In genomic region chr11:74680035-74680671, GRCh38 we compare ENCODE assay signal across 31 cellular contexts. TPM values are rescaled to one million over a fixed set of nuclear protein-coding genes. Genes with fewer than 3 reads are reported as not detected.
DNase-seq lines count a peak whose midpoint lies in the region; ATAC-seq and TF ChIP-seq lines count a peak whose summit lies in the region.
"Had no signal": no experiment of that assay in that cellular context is flagged by ENCODE, and none has a peak within 500 bp of the region (broad histone marks: within the 10 kb centered on the region; RNA-seq: fewer than 3 reads in every experiment).

No MANE protein-coding gene starts in this region.

- H2BK5ac ChIP-seq in neuronal stem cell (ENCODE audit: low read length) = no peak overlapping the region

- H3K9me3 ChIP-seq in neuronal stem cell (replicated peaks in 1 of 2; ENCODE audit: control insufficient read depth in 2 of 2, insufficient read depth in 1 of 2, low read depth in 1 of 2, low read length in 2 of 2) = no peaks in the 10 kb centered on the region
- H3K9me3 ChIP-seq: gastroesophageal sphincter, right lobe of liver, transverse colon had no signal

- no peak overlapping the region for H3K4me3 ChIP-seq in neuronal stem cell (ENCODE audit: low read length in 2 of 2)
- H3K4me3 ChIP-seq: gastroesophageal sphincter, right lobe of liver, transverse colon had no signal

- no CpG with 5 or more reads among the region's 9 CpGs for WGBS in neuronal stem cell (ENCODE audit: extremely low coverage in 2 of 2, insufficient read length in 2 of 2, insufficient replicate concordance in 1 of 2), 2 donors

- peak overlapping the region; percentile 34 for H4K91ac ChIP-seq in neuronal stem cell (ENCODE audit: low read depth, low read length, poor library complexity)

- ATAC-seq in HG02763 (IDR thresholded peaks at IDR 0.05; ENCODE audit: unreplicated experiment) (no peak), GM21737 (IDR thresholded peaks at IDR 0.05; ENCODE audit: unreplicated experiment) (no peak)
- ATAC-seq: activated naive CD8-positive, alpha-beta T cell treated with anti-CD3 and anti-CD28 coated beads, Interleukin-2, amount 50 U/mL, for 24 hours; gastroesophageal sphincter; Panc1 had no signal

- peak overlapping the region; percentile 73 for H2AK5ac ChIP-seq in neuronal stem cell (ENCODE audit: low read depth, low read length)

- no peak overlapping the region for H3K27ac ChIP-seq in neuronal stem cell (replicated peaks; ENCODE audit: low read length)
- H3K27ac ChIP-seq: right lobe of liver, transverse colon had no signal

- peaks cover 0 to 7% (median 4%) of the 10 kb centered on the region in 3 experiments for H3K27me3 ChIP-seq in neuronal stem cell (ENCODE audit: control insufficient read depth in 3 of 3, insufficient read depth in 3 of 3, low read depth in 1 of 3, low read length in 3 of 3)
- H3K27me3 ChIP-seq: gastroesophageal sphincter, right lobe of liver had no signal

- H3K4me2 ChIP-seq in neuronal stem cell (ENCODE audit: insufficient read depth, low read length, poor library complexity, severe bottlenecking) = no peak overlapping the region

- H2BK15ac ChIP-seq in neuronal stem cell (ENCODE audit: low read length) = no peak overlapping the region

- DNase-seq in activated CD8-positive, alpha-beta memory T cell treated with anti-CD3 and anti-CD28 coated beads, Interleukin-2, amount 50 U/mL, for 48 hours = peak; percentile 37
- no peak for DNase-seq in activated CD8-positive, alpha-beta memory T cell treated with anti-CD3 and anti-CD28 coated beads, Interleukin-2, amount 50 U/mL, for 4 hours
- DNase-seq in amniotic epithelial cell (ENCODE audit: low read depth) (peak; percentile 44), neuronal stem cell (ENCODE audit: low spot score) (no peak), type B pancreatic cell (ENCODE audit: extremely low spot score, unreplicated experiment) (peak; percentile 32), NCI-H774 (lab: John Stamatoyannopoulos, UW) (no peak)
- DNase-seq: activated CD4-positive, alpha-beta memory T cell treated with anti-CD3 and anti-CD28 coated beads, Interleukin-2, amount 10 ng/mL, durations not matched to agents 7 days and 5 days; activated CD4-positive, alpha-beta T cell treated with anti-CD3 and anti-CD28 coated beads for 1 hour; activated gamma-delta T cell treated with Interleukin-2 at 50 U/mL for 16 hours; activated naive CD8-positive, alpha-beta T cell treated with anti-CD3 and anti-CD28 coated beads, Interleukin-2, amount 50 U/mL, for 24 hours; activated T-cell treated with anti-CD3 and anti-CD28 coated beads for 4 hours; Calu3; DMS79; GDM1; NCI-H146; NCI-H2107; NCI-H345; NCI-H69; SHP77; stimulated activated CD4-positive, alpha-beta T cell treated with anti-CD3 and anti-CD28 coated beads, Interleukin-4, amount 100 ng/mL, for 1 hour; T-helper 2 cell; transverse colon had no signal

- H3K23ac ChIP-seq in neuronal stem cell (ENCODE audit: low read depth, low read length, poor library complexity) = no peak overlapping the region

- no peak overlapping the region for H3K27ac Mint-ChIP-seq in type B pancreatic cell
- H3K27ac Mint-ChIP-seq: activated CD4-positive, alpha-beta memory T cell treated with anti-CD3 and anti-CD28 coated beads, Interleukin-2, amount 10 ng/mL, durations not matched to agents 7 days and 5 days; activated naive CD8-positive, alpha-beta T cell treated with anti-CD3 and anti-CD28 coated beads, Interleukin-2, amount 50 U/mL, for 24 hours; progenitor cell of endocrine pancreas had no signal

- no peaks in the 10 kb centered on the region for H3K4me1 ChIP-seq in neuronal stem cell (ENCODE audit: control insufficient read depth in 2 of 2, insufficient read depth in 1 of 2, low read depth in 1 of 2, low read length in 2 of 2)

- H3K14ac ChIP-seq in neuronal stem cell (ENCODE audit: low read length) = no peak overlapping the region

- no peaks in the 10 kb centered on the region for H3K4me1 Mint-ChIP-seq in type B pancreatic cell (ENCODE audit: unreplicated experiment)
- H3K4me1 Mint-ChIP-seq: activated CD4-positive, alpha-beta memory T cell treated with anti-CD3 and anti-CD28 coated beads, Interleukin-2, amount 10 ng/mL, durations not matched to agents 7 days and 5 days; activated naive CD8-positive, alpha-beta T cell treated with anti-CD3 and anti-CD28 coated beads, Interleukin-2, amount 50 U/mL, for 24 hours had no signal

- no peaks in the 10 kb centered on the region for H3K36me3 Mint-ChIP-seq in type B pancreatic cell

- H3K18ac ChIP-seq in neuronal stem cell (ENCODE audit: low read length) = no peak overlapping the region

- no peaks in the 10 kb centered on the region for H3K36me3 ChIP-seq in neuronal stem cell (replicated peaks in 1 of 2; ENCODE audit: control insufficient read depth in 2 of 2, insufficient read depth in 2 of 2, low read length in 2 of 2)
- H3K36me3 ChIP-seq: gastroesophageal sphincter, right lobe of liver, transverse colon had no signal

- TF ChIP-seq CTCF in type B pancreatic cell (conservative IDR thresholded peaks at IDR 0.05) = no peak

- peak overlapping the region; percentile 7 for H3K9ac ChIP-seq in neuronal stem cell (ENCODE audit: low read depth, low read length, poor library complexity)

- H3K79me1 ChIP-seq in neuronal stem cell (ENCODE audit: low read depth, low read length) = no peaks in the 10 kb centered on the region

- H3K4ac ChIP-seq in neuronal stem cell (ENCODE audit: low read length) = no peak overlapping the region

- no peak overlapping the region for H3K4me3 Mint-ChIP-seq in type B pancreatic cell
- H3K4me3 Mint-ChIP-seq: activated CD4-positive, alpha-beta memory T cell treated with anti-CD3 and anti-CD28 coated beads, Interleukin-2, amount 10 ng/mL, durations not matched to agents 7 days and 5 days; activated naive CD8-positive, alpha-beta T cell treated with anti-CD3 and anti-CD28 coated beads, Interleukin-2, amount 50 U/mL, for 24 hours had no signal

- H4K8ac ChIP-seq in neuronal stem cell (ENCODE audit: low read depth, low read length) = peak overlapping the region; percentile 24

- no peaks in the 10 kb centered on the region for H3K9me3 Mint-ChIP-seq in type B pancreatic cell
- H3K9me3 Mint-ChIP-seq: activated CD4-positive, alpha-beta memory T cell treated with anti-CD3 and anti-CD28 coated beads, Interleukin-2, amount 10 ng/mL, durations not matched to agents 7 days and 5 days; activated naive CD8-positive, alpha-beta T cell treated with anti-CD3 and anti-CD28 coated beads, Interleukin-2, amount 50 U/mL, for 24 hours had no signal

- H2BK120ac ChIP-seq in neuronal stem cell (ENCODE audit: low read depth, low read length) = no peak overlapping the region

- H3K27me3 Mint-ChIP-seq in type B pancreatic cell = peaks cover 8% of the 10 kb centered on the region

- no peak overlapping the region for H2BK12ac ChIP-seq in neuronal stem cell (ENCODE audit: low read length)

- no peak overlapping the region for H2AFZ ChIP-seq in neuronal stem cell (ENCODE audit: low read length)

RNA-seq across cellular contexts. Expression of gene CHRDL2, which starts 51.1 kb away (rescaled TPM):
- polyA plus RNA-seq in neuronal stem cell (2013, experiment 1 of 2) = 0.81 TPM
- 0.80 TPM for polyA plus RNA-seq in neuronal stem cell (2013, experiment 2 of 2)
- 1.4 TPM in 1 of 2 replicates, not detected in the other for total RNA-seq in type B pancreatic cell (ENCODE audit: low replicate concordance)
- total RNA-seq: activated CD4-positive, alpha-beta memory T cell treated with anti-CD3 and anti-CD28 coated beads, Interleukin-2, amount 10 ng/mL, durations not matched to agents 7 days and 5 days; Calu3; cerebellum; LHCN-M2 had no signal
- polyA plus RNA-seq: neural cell had no signal

Comparison
In these comparisons a context has a peak if more than half of its experiments do, and no peak if none do; other contexts are left out.
1. DNase-seq: peak in activated CD8-positive, alpha-beta memory T cell treated with anti-CD3 and anti-CD28 coated beads, Interleukin-2, amount 50 U/mL, for 48 hours (single experiment), amniotic epithelial cell (single experiment) and type B pancreatic cell (single experiment); none in activated CD8-positive, alpha-beta memory T cell treated with anti-CD3 and anti-CD28 coated beads, Interleukin-2, amount 50 U/mL, for 4 hours (single experiment), neuronal stem cell (single experiment) and NCI-H774 (single experiment).